7 cellular contexts compared by ENCODE assay signal in genomic region chr2:73823916-73824523, GRCh38. TPM values are rescaled to one million over a fixed set of nuclear protein-coding genes. Genes with fewer than 3 reads are reported as not detected.
A peak's percentile ranks its signal among the peaks of the same experiment; 100 is the strongest.
DNase-seq lines count a peak whose midpoint lies in the region; ATAC-seq and TF ChIP-seq lines count a peak whose summit lies in the region.

No MANE protein-coding gene starts in this region.

- no peak for ATAC-seq in lung (ENCODE audit: insufficient read depth, low FRiP score)
- ATAC-seq in HG03565 (IDR thresholded peaks at IDR 0.05; ENCODE audit: unreplicated experiment): no peak
- ATAC-seq in GM18520 (IDR thresholded peaks at IDR 0.05; ENCODE audit: unreplicated experiment): no peak

- no peak overlapping the region for H3K4me3 ChIP-seq in OCI-LY3 (ENCODE audit: low read length)
- no peak overlapping the region for H3K4me3 ChIP-seq in lung

- no peaks in the 10 kb centered on the region for H3K27me3 ChIP-seq in OCI-LY3 (ENCODE audit: low read depth, low read length)
- H3K27me3 ChIP-seq in lung (ENCODE audit: control insufficient read depth, insufficient read depth): no peaks in the 10 kb centered on the region

- H3K27ac ChIP-seq in OCI-LY3 (ENCODE audit: low read length) (peak overlapping the region; percentile 98), lung (ENCODE audit: low read depth in 1 of 2, low read length in 1 of 2) (no peak overlapping the region)

- peak; percentile 91 for TF ChIP-seq CTCF in OCI-LY3 (IDR thresholded peaks at IDR 0.05; ENCODE audit: low read depth, low read length)
- TF ChIP-seq CTCF in lung (IDR thresholded peaks at IDR 0.05; ENCODE audit: control extremely low read depth, extremely low read depth): peak; percentile 71

- H3K9ac ChIP-seq in OCI-LY3 (ENCODE audit: low read length): peak overlapping the region; percentile 82; the same call in 1 of the 2 replicates

- H3K9me3 ChIP-seq in OCI-LY3 (ENCODE audit: insufficient read depth, low read length) (no peaks in the 10 kb centered on the region), lung (ENCODE audit: control insufficient read depth in 2 of 2, insufficient read depth in 1 of 2, low read length in 1 of 2) (no peaks in the 10 kb centered on the region)

- H3K36me3 ChIP-seq in OCI-LY3 (replicated peaks; ENCODE audit: low read depth, low read length): no peaks in the 10 kb centered on the region
- H3K36me3 ChIP-seq in lung (ENCODE audit: control insufficient read depth in 2 of 2, insufficient read depth in 2 of 2, low read length in 2 of 2): no peaks in the 10 kb centered on the region

- H3K4me1 ChIP-seq in OCI-LY3 (ENCODE audit: low read length) (peaks cover 60% of the 10 kb centered on the region), lung (ENCODE audit: control insufficient read depth in 2 of 2, insufficient read depth in 2 of 2, low read length in 2 of 2) (peaks cover 0 to 3% of the 10 kb centered on the region in 2 donors)

- peak overlapping the region; percentile 75; the same call in 1 of the 2 replicates for H3K4me2 ChIP-seq in OCI-LY3 (ENCODE audit: low read length)

- DNase-seq in ELR (ENCODE audit: low read depth) (peak; percentile 83), Kasumi-1 (lab: John Stamatoyannopoulos, UW) (peak; percentile 80 to 85), lung (ENCODE audit: low spot score) (peak; percentile 46)
- DNase-seq in central memory CD4-positive, alpha-beta T cell: peak; percentile 55

- 10 to 11% methylated on average over 3 of the region's 3 CpGs for WGBS in lung, 2 donors

- H2AFZ ChIP-seq in OCI-LY3 (ENCODE audit: low read depth, low read length): no peak overlapping the region

- H3K79me2 ChIP-seq in OCI-LY3 (ENCODE audit: low read length): peaks cover 3% of the 10 kb centered on the region

- no peaks in the 10 kb centered on the region for H4K20me1 ChIP-seq in OCI-LY3 (ENCODE audit: insufficient read depth, low read length)

RNA-seq across cellular contexts. Expression of gene STAMBP, which starts 4.7 kb away (rescaled TPM):
- 10 to 100 TPM; 25.1 to 39.7 TPM for total RNA-seq in lung
- polyA plus RNA-seq in lung: 10 to 100 TPM; 22.3 to 23.6 TPM

RNA-seq across cellular contexts. Expression of gene C2orf78, which starts 40.0 kb away (rescaled TPM):
- not detected for total RNA-seq in lung
- not detected for polyA plus RNA-seq in lung

RNA-seq across cellular contexts. Expression of gene DUSP11, which starts 44.1 kb away (rescaled TPM):
- total RNA-seq in lung: 10 to 100 TPM; 16.9 to 44.1 TPM
- 10 to 100 TPM; 13.9 to 17.1 TPM for polyA plus RNA-seq in lung
